In genomic region chr4:4386296-4386735, GRCh38 we compare ENCODE assay signal across 8 cellular contexts. TPM values are rescaled to one million over a fixed set of nuclear protein-coding genes. Genes with fewer than 3 reads are reported as not detected.
DNase-seq lines count a peak whose midpoint lies in the region; ATAC-seq, FAIRE-seq and TF ChIP-seq lines count a peak whose summit lies in the region.

No MANE protein-coding gene starts in this region.

- H3K4me3 ChIP-seq in BLaER1 treated with 17β-estradiol and CSF1 and Interleukin-3, amounts not matched to agents 10 nM and 100 nM: peak overlapping the region; percentile 62 to 80 (median 70)
- H3K4me3 ChIP-seq in keratinocyte (ENCODE audit: control insufficient read depth in 2 of 3, extremely low read depth in 1 of 3, insufficient read depth in 2 of 3, low read depth in 1 of 3, low read length in 3 of 3): peak overlapping the region; percentile 54 to 75 (median 67)

- peaks cover 2% of the 10 kb centered on the region for H3K27me3 Mint-ChIP-seq in activated naive CD8-positive, alpha-beta T cell

- H3K9ac ChIP-seq in BLaER1 treated with 17β-estradiol and CSF1 and Interleukin-3, amounts not matched to agents 10 nM and 100 nM: peak overlapping the region; percentile 27 to 70 (median 55); a peak in 19 of 22 replicates
- H3K9ac ChIP-seq in keratinocyte (ENCODE audit: control insufficient read depth, extremely low read depth, insufficient read depth, low read length): peak overlapping the region; percentile 54

- no peaks in the 10 kb centered on the region for H3K9me3 ChIP-seq in BLaER1 treated with 17β-estradiol and CSF1 and Interleukin-3, amounts not matched to agents 10 nM and 100 nM (replicated peaks in 1 of 11)
- no peaks in the 10 kb centered on the region for H3K9me3 ChIP-seq in keratinocyte (ENCODE audit: control insufficient read depth, low read depth, low read length)

- H3K36me3 Mint-ChIP-seq in activated naive CD8-positive, alpha-beta T cell: peaks cover 2% of the 10 kb centered on the region

- H3K4me1 Mint-ChIP-seq in activated naive CD8-positive, alpha-beta T cell (ENCODE audit: low read depth): peaks cover 14% of the 10 kb centered on the region

- peaks cover 0 to 48% (median 24%) of the 10 kb centered on the region in 11 experiments; a peak in 17 of 22 replicates for H4K20me1 ChIP-seq in BLaER1 treated with 17β-estradiol and CSF1 and Interleukin-3, amounts not matched to agents 10 nM and 100 nM
- no peaks in the 10 kb centered on the region for H4K20me1 ChIP-seq in keratinocyte (ENCODE audit: control insufficient read depth, extremely low read depth, insufficient read depth, low read length)

- peak overlapping the region; percentile 63 for H2AFZ ChIP-seq in keratinocyte (ENCODE audit: control insufficient read depth, low read length)

- H3K9me1 ChIP-seq in keratinocyte (ENCODE audit: control insufficient read depth, extremely low read depth, insufficient read depth, low read length): no peaks in the 10 kb centered on the region

- FAIRE-seq in keratinocyte (lab: Jason Lieb, UNC): no peak

- H3K4me2 ChIP-seq in BLaER1 treated with 17β-estradiol and CSF1 and Interleukin-3, amounts not matched to agents 10 nM and 100 nM: peak overlapping the region; percentile 99 to 100 (median 100)
- H3K4me2 ChIP-seq in keratinocyte (ENCODE audit: control insufficient read depth, extremely low read depth, insufficient read depth, low read depth, low read length): peak overlapping the region; percentile 78

- peak overlapping the region; percentile 41 for H3K27ac Mint-ChIP-seq in activated naive CD8-positive, alpha-beta T cell

- H3K4me3 Mint-ChIP-seq in activated naive CD8-positive, alpha-beta T cell: peak overlapping the region; percentile 85

- peaks cover 25 to 30% (median 29%) of the 10 kb centered on the region in 10 experiments for H3K4me1 ChIP-seq in BLaER1 treated with 17β-estradiol and CSF1 and Interleukin-3, amounts not matched to agents 10 nM and 100 nM
- H3K4me1 ChIP-seq in keratinocyte (ENCODE audit: control insufficient read depth, extremely low read depth, insufficient read depth, low read length): peaks cover 13% of the 10 kb centered on the region

- peaks cover 70 to 93% (median 88%) of the 10 kb centered on the region in 11 experiments for H3K27me3 ChIP-seq in BLaER1 treated with 17β-estradiol and CSF1 and Interleukin-3, amounts not matched to agents 10 nM and 100 nM
- H3K27me3 ChIP-seq in keratinocyte (ENCODE audit: control insufficient read depth, extremely low read depth, insufficient read depth, low read length): peaks cover 14% of the 10 kb centered on the region

- no peak overlapping the region for H3K27ac ChIP-seq in BLaER1 treated with 17β-estradiol and CSF1 and Interleukin-3, amounts not matched to agents 10 nM and 100 nM
- H3K27ac ChIP-seq in keratinocyte (ENCODE audit: control insufficient read depth, insufficient read depth, low read length): no peak overlapping the region

- TF ChIP-seq CTCF in keratinocyte (optimal IDR thresholded peaks at IDR 0.05 in 1 of 3, IDR thresholded peaks at IDR 0.05 in 1 of 3, conservative IDR thresholded peaks at IDR 0.05 in 1 of 3; ENCODE audit: extremely low read depth in 1 of 3, insufficient read depth in 2 of 3, low read length in 3 of 3): no peak

- ATAC-seq in stimulated activated naive CD8-positive, alpha-beta T cell treated with anti-CD3 and anti-CD28 coated beads, Interleukin-15, Interleukin-2, amounts not matched to agents 100 U/mL and 50 U/mL, for 24 hours: peak; percentile 71
- no peak for ATAC-seq in HG02973 (IDR thresholded peaks at IDR 0.05; ENCODE audit: unreplicated experiment)

- no peaks in the 10 kb centered on the region for H3K9me3 Mint-ChIP-seq in activated naive CD8-positive, alpha-beta T cell (ENCODE audit: low read depth)

- no peaks in the 10 kb centered on the region for H3K36me3 ChIP-seq in BLaER1 treated with 17β-estradiol and CSF1 and Interleukin-3, amounts not matched to agents 10 nM and 100 nM
- peaks cover 0 to 2% of the 10 kb centered on the region in 2 experiments for H3K36me3 ChIP-seq in keratinocyte (ENCODE audit: control insufficient read depth in 2 of 2, extremely low read depth in 1 of 2, insufficient read depth in 2 of 2, low read length in 2 of 2)

- dilution Hi-C loops in keratinocyte (cut with MboI; ENCODE audit: extremely low pct_ligation_motif_present, low sequenced_read_pairs): no loop called here

- H3K79me2 ChIP-seq in keratinocyte (ENCODE audit: control insufficient read depth, insufficient read depth, low read length): no peaks in the 10 kb centered on the region

- DNase-seq in NCI-H146 (lab: John Stamatoyannopoulos, UW) (peak; percentile 77), keratinocyte (ENCODE audit: low read depth, low spot score) (no peak), RPMI8226 (no peak), NCI-H2081 (lab: John Stamatoyannopoulos, UW) (no peak)
- DNase-seq in stimulated activated naive CD8-positive, alpha-beta T cell treated with anti-CD3 and anti-CD28 coated beads, Interleukin-15, Interleukin-2, amounts not matched to agents 100 U/mL and 50 U/mL, for 24 hours: peak; percentile 45

RNA-seq across cellular contexts. Expression of gene NSG1, which starts 0.6 kb away (rescaled TPM):
- polyA plus RNA-seq in keratinocyte: 49.3 to 68.6 TPM (median 62.0 TPM) in 3 replicates
- 97.7 TPM for polyA plus RNA-seq in keratinocyte (2011; ENCODE audit: low read depth)
- polyA plus RNA-seq in keratinocyte (2011; cell fraction: cytosol; rRNA removed): 70.5 and 101 TPM in 2 replicates
- polyA plus RNA-seq in keratinocyte (2011; cell fraction: nucleus; rRNA removed): 67.0 and 81.8 TPM in 2 replicates
- polyA plus RNA-seq in keratinocyte (2012; ENCODE audit: low replicate concordance): 67.1 and 77.2 TPM in 2 replicates
- 32.7 to 73.3 TPM (median 46.2 TPM) in 3 replicates for polyA minus RNA-seq in keratinocyte
- 46.2 TPM for polyA minus RNA-seq in keratinocyte (2011; cell fraction: cytosol; rRNA and poly(A)+ RNA removed)
- 14.7 and 25.8 TPM in 2 replicates for polyA minus RNA-seq in keratinocyte (2011; cell fraction: nucleus; rRNA and poly(A)+ RNA removed)

Comparison
In these comparisons a context has a peak if more than half of its experiments do, and no peak if none do; other contexts are left out.
1. DNase-seq: peak in NCI-H146 (single experiment) and stimulated activated naive CD8-positive, alpha-beta T cell treated with anti-CD3 and anti-CD28 coated beads, Interleukin-15, Interleukin-2, amounts not matched to agents 100 U/mL and 50 U/mL, for 24 hours (single experiment); none in keratinocyte (single experiment), RPMI8226 (single experiment) and NCI-H2081 (0 of 2).